7 cellular contexts compared by ENCODE assay signal in genomic region chr6:117346142-117346930, GRCh38.
DNase-seq lines count a peak whose midpoint lies in the region; TF ChIP-seq lines count a peak whose summit lies in the region.

No MANE protein-coding gene starts in this region.

- peak; percentile 5 for DNase-seq in GM04503 (ENCODE audit: low read depth)
- no peak for DNase-seq in kidney epithelial cell (ENCODE audit: low read depth)
- no peak for DNase-seq in NCI-H2107 (lab: John Stamatoyannopoulos, UW)
- DNase-seq in ureter (ENCODE audit: low spot score): no peak
- DNase-seq in activated naive CD4-positive, alpha-beta T cell treated with anti-CD3 and anti-CD28 coated beads, Interleukin-2, amount 50 U/mL, for 16 hours: no peak

- peak; percentile 53 for TF ChIP-seq CTCF in LNCAP (IDR thresholded peaks at IDR 0.05)
- peak; percentile 3; the same call in 1 of the 2 replicates for TF ChIP-seq CTCF in WI38 (IDR thresholded peaks at IDR 0.05; ENCODE audit: low read depth, low read length)
- TF ChIP-seq CTCF in kidney epithelial cell (IDR thresholded peaks at IDR 0.05; ENCODE audit: insufficient read depth, low read length, poor library complexity, severe bottlenecking): peak; percentile 22

- no peaks in the 10 kb centered on the region for H3K36me3 ChIP-seq in kidney epithelial cell (ENCODE audit: control insufficient read depth, insufficient read depth, low read length)

- no peaks in the 10 kb centered on the region for H3K27me3 ChIP-seq in kidney epithelial cell (ENCODE audit: control insufficient read depth, insufficient read depth, low read length)

- no peak overlapping the region for H3K4me3 ChIP-seq in WI38 (ENCODE audit: low read depth, low read length)
- H3K4me3 ChIP-seq in kidney epithelial cell (ENCODE audit: low read depth, low read length): no peak overlapping the region

Comparison
In these comparisons a context has a peak if more than half of its experiments do, and no peak if none do; other contexts are left out.
1. CTCF ChIP-seq: peak in every context shown above with its lines; median percentile 53 in LNCAP; 22 in kidney epithelial cell; 3 in WI38.